18 cellular contexts compared by ENCODE assay signal in genomic region chr17:70053241-70054234, GRCh38. TPM values are rescaled to one million over a fixed set of nuclear protein-coding genes. Genes with fewer than 3 reads are reported as not detected.
A peak's percentile ranks its signal among the peaks of the same experiment; 100 is the strongest.
DNase-seq lines count a peak whose midpoint lies in the region; ATAC-seq and TF ChIP-seq lines count a peak whose summit lies in the region.
"Had no signal": no experiment of that assay in that cellular context is flagged by ENCODE, and none has a peak within 500 bp of the region (broad histone marks: within the 10 kb centered on the region; RNA-seq: fewer than 3 reads in every experiment).

No MANE protein-coding gene starts in this region.

- H3K4me1 ChIP-seq in liver (ENCODE audit: control insufficient read depth in 4 of 4, insufficient read depth in 4 of 4, low read length in 3 of 4) (no peaks in the 10 kb centered on the region), skeletal muscle tissue (ENCODE audit: control insufficient read depth in 3 of 3, insufficient read depth in 3 of 3, low read length in 3 of 3) (peaks cover 0 to 6% (median 2%) of the 10 kb centered on the region in 3 donors)
- H3K4me1 ChIP-seq in CD8-positive, alpha-beta T cell (ENCODE audit: insufficient read depth, low read length) = no peaks in the 10 kb centered on the region

- no peaks in the 10 kb centered on the region for H3K9me3 Mint-ChIP-seq in CD8-positive, alpha-beta T cell
- H3K9me3 Mint-ChIP-seq: endodermal cell had no signal

- H3K27me3 ChIP-seq in liver (ENCODE audit: control insufficient read depth in 4 of 4, insufficient read depth in 4 of 4, low read length in 3 of 4) (no peaks in the 10 kb centered on the region), skeletal muscle tissue (ENCODE audit: control insufficient read depth in 3 of 3, insufficient read depth in 3 of 3, low read length in 3 of 3) (no peaks in the 10 kb centered on the region)
- no peaks in the 10 kb centered on the region for H3K27me3 ChIP-seq in CD8-positive, alpha-beta T cell (ENCODE audit: insufficient read depth, low read length)
- H3K27me3 ChIP-seq: brain microvascular endothelial cell had no signal

- intact Hi-C loops in CD8-positive, alpha-beta T cell (cut with DNase I, micrococcal nuclease) = no loop called here

- H3K36me3 ChIP-seq in liver (ENCODE audit: control insufficient read depth in 4 of 4, insufficient read depth in 3 of 4, low read depth in 1 of 4, low read length in 3 of 4) = no peaks in the 10 kb centered on the region
- no peaks in the 10 kb centered on the region for H3K36me3 ChIP-seq in skeletal muscle tissue (ENCODE audit: control insufficient read depth in 3 of 3, insufficient read depth in 3 of 3, low read length in 3 of 3)
- no peaks in the 10 kb centered on the region for H3K36me3 ChIP-seq in CD8-positive, alpha-beta T cell (ENCODE audit: insufficient read depth, low read length)
- H3K36me3 ChIP-seq: brain microvascular endothelial cell had no signal

- H3K4me1 Mint-ChIP-seq in CD8-positive, alpha-beta T cell (ENCODE audit: low read depth) = no peaks in the 10 kb centered on the region

- peak overlapping the region; percentile 44 for H3K4me3 ChIP-seq in coronary artery
- no peak overlapping the region for H3K4me3 ChIP-seq in liver (ENCODE audit: low read depth in 1 of 3, low read length in 3 of 3)
- H3K4me3 ChIP-seq in skeletal muscle tissue (ENCODE audit: low read length in 3 of 3) = peak overlapping the region; percentile 37 to 55 (median 49)
- no peak overlapping the region for H3K4me3 ChIP-seq in CD8-positive, alpha-beta T cell (ENCODE audit: low read depth, low read length)

- H3K9me3 ChIP-seq in liver (ENCODE audit: control insufficient read depth in 4 of 4, low read length in 3 of 4) (no peaks in the 10 kb centered on the region), skeletal muscle tissue (ENCODE audit: control insufficient read depth in 3 of 3, low read length in 3 of 3) (no peaks in the 10 kb centered on the region)
- no peaks in the 10 kb centered on the region for H3K9me3 ChIP-seq in CD8-positive, alpha-beta T cell (ENCODE audit: low read length)

- 36% methylated on average over 13 of the region's 13 CpGs for WGBS in liver

- TF ChIP-seq RAD21 in liver (IDR thresholded peaks at IDR 0.05) = no peak

- TF ChIP-seq CTCF in coronary artery (IDR thresholded peaks at IDR 0.05) (no peak), liver (IDR thresholded peaks at IDR 0.05; ENCODE audit: low read depth, low read length, missing input control) (no peak)
- TF ChIP-seq CTCF in CD8-positive, alpha-beta T cell (IDR thresholded peaks at IDR 0.05) = no peak

- DNase-seq in NOMO-1 treated with DMSO at 0.1 percent for 48 hours (lab: John Stamatoyannopoulos, UW; ENCODE audit: unreplicated experiment) (peak; percentile 40), coronary artery (ENCODE audit: low spot score) (no peak), activated T-cell treated with anti-CD3 and anti-CD28 coated beads for 4 hours (no peak), EL (no peak)
- no peak for DNase-seq in CD8-positive, alpha-beta T cell
- DNase-seq: activated CD4-positive, alpha-beta T cell treated with anti-CD3 and anti-CD28 coated beads for 1 hour; brain microvascular endothelial cell; endodermal cell; GDM1; Kasumi-1; NCI-H2107; retina had no signal

- no peak for ATAC-seq in CD8-positive, alpha-beta T cell
- ATAC-seq in GM21786 (IDR thresholded peaks at IDR 0.05; ENCODE audit: unreplicated experiment) = no peak

- no peaks in the 10 kb centered on the region for H3K27me3 Mint-ChIP-seq in CD8-positive, alpha-beta T cell (ENCODE audit: low read depth)

- CTCF ChIA-PET in CD8-positive, alpha-beta T cell (lab: Charles Lee) = no interaction called here

- no peak overlapping the region for H3K4me3 Mint-ChIP-seq in CD8-positive, alpha-beta T cell
- H3K4me3 Mint-ChIP-seq: endodermal cell had no signal

- POLR2A ChIA-PET in CD8-positive, alpha-beta T cell (lab: Charles Lee) = no interaction called here

- H3K36me3 Mint-ChIP-seq in CD8-positive, alpha-beta T cell = no peaks in the 10 kb centered on the region

- H3K27ac Mint-ChIP-seq in CD8-positive, alpha-beta T cell = no peak overlapping the region
- H3K27ac Mint-ChIP-seq: endodermal cell had no signal

- H3K9ac ChIP-seq in liver (ENCODE audit: low read depth in 1 of 2, low read length in 2 of 2) = no peak overlapping the region
- H3K9ac ChIP-seq in skeletal muscle tissue (ENCODE audit: low read depth in 1 of 3, low read length in 3 of 3) = peak overlapping the region; percentile 39 to 65 (median 62)

- H3K27ac ChIP-seq in coronary artery (peak overlapping the region in 1 of 2 donors; percentile 18), liver (ENCODE audit: low read depth in 1 of 2, low read length in 2 of 2) (no peak overlapping the region), skeletal muscle tissue (ENCODE audit: low read depth, low read length) (peak overlapping the region; percentile 46)
- no peak overlapping the region for H3K27ac ChIP-seq in CD8-positive, alpha-beta T cell (ENCODE audit: low read depth, low read length)
- H3K27ac ChIP-seq: brain microvascular endothelial cell, C4-2B had no signal

TF ChIP-seq in liver, 16 proteins besides CTCF, POLR2A, EP300 and RAD21:
- TF ChIP-seq SP1 (IDR thresholded peaks at IDR 0.05) (no peak), NR2F2 (IDR thresholded peaks at IDR 0.05) (peak; percentile 31)

RNA-seq across cellular contexts. Expression of gene KCNJ16, which starts 21.5 kb away (rescaled TPM):
- 1 to 10 TPM in 1 of 2 donors, under 1 TPM in 1; 0.75 to 3.3 TPM for total RNA-seq in liver
- under 1 TPM; 0.31 to 0.58 TPM for polyA plus RNA-seq in liver
- total RNA-seq in skeletal muscle tissue = 1.6 TPM
- not detected for total RNA-seq in CD8-positive, alpha-beta T cell
- total RNA-seq: H4, mesenteric fat pad had no signal

Comparison
In these comparisons a context has a peak if more than half of its experiments do, and no peak if none do; other contexts are left out.
1. H3K4me3 ChIP-seq: peak in coronary artery (single experiment) and skeletal muscle tissue (3 of 3); none in liver (0 of 3) and CD8-positive, alpha-beta T cell (single experiment).
2. H3K9ac ChIP-seq: peak in skeletal muscle tissue (3 of 3); none in liver (0 of 2).